9 cellular contexts compared by ENCODE assay signal in genomic region chr22:31211862-31212730, GRCh38. TPM values are rescaled to one million over a fixed set of nuclear protein-coding genes. Genes with fewer than 3 reads are reported as not detected.
DNase-seq lines count a peak whose midpoint lies in the region; ATAC-seq, FAIRE-seq and TF ChIP-seq lines count a peak whose summit lies in the region.
"Had no signal": no experiment of that assay in that cellular context is flagged by ENCODE, and none has a peak within 500 bp of the region (broad histone marks: within the 10 kb centered on the region; RNA-seq: fewer than 3 reads in every experiment).

Gene LIMK2, plus strand, starts transcription at chr22:31212298. Its CDS starts 111 bp downstream, at chr22:31212409.

- intact Hi-C loops in activated CD4-positive, alpha-beta T cell treated with anti-CD3 and anti-CD28 coated beads for 36 hours (cut with DNase I, micrococcal nuclease), result loop anchor here (1.0 to 5.0 kb wide), 16 partner anchors 52 to 543 kb away; partner anchors contain the start of genes SELENOM (in 2 of the 2), DEPDC5 (in 1 of the 2), DRG1 (in 1 of the 2) and PIK3IP1 (in 1 of the 2)

- no peaks in the 10 kb centered on the region for H3K9me3 ChIP-seq in BE2C

- CTCF ChIA-PET in activated CD4-positive, alpha-beta T cell treated with anti-CD3 and anti-CD28 coated beads for 36 hours (lab: Charles Lee), result interaction anchor here (0.6 to 6.1 kb wide), 24 partner anchors 11 to 578 kb away, joined by 3 to 39 read pairs (median 4); partner anchors contain the start of genes PIK3IP1 and SELENOM

- ATAC-seq in HG03442 (IDR thresholded peaks at IDR 0.05; ENCODE audit: unreplicated experiment), result peak; percentile 77
- ATAC-seq in activated CD4-positive, alpha-beta T cell treated with anti-CD3 and anti-CD28 coated beads for 36 hours, result peak; percentile 97

- TF ChIP-seq CTCF in BE2C (IDR thresholded peaks at IDR 0.05; ENCODE audit: low read depth, low read length) (peak; percentile 74), choroid plexus epithelial cell (conservative IDR thresholded peaks at IDR 0.05; ENCODE audit: low read depth, low read length) (peak; percentile 70)

- H3K36me3 Mint-ChIP-seq in activated CD4-positive, alpha-beta T cell treated with anti-CD3 and anti-CD28 coated beads for 36 hours (ENCODE audit: low read depth), result peaks cover 11% of the 10 kb centered on the region

- no peaks in the 10 kb centered on the region for H3K27me3 ChIP-seq in BE2C

- H3K36me3 ChIP-seq in BE2C, result no peaks in the 10 kb centered on the region

- H3K4me3 Mint-ChIP-seq in activated CD4-positive, alpha-beta T cell treated with anti-CD3 and anti-CD28 coated beads for 36 hours, result peak within 1 kb of the TSS; percentile 85

- H3K4me3 ChIP-seq in BE2C (ENCODE audit: low read depth, low read length) (peak within 1 kb of the TSS; percentile 89), choroid plexus epithelial cell (ENCODE audit: low read depth, low read length) (peak within 1 kb of the TSS; percentile 71)

- H3K4me1 ChIP-seq in BE2C, result no peaks in the 10 kb centered on the region

- FAIRE-seq in GM19239 (lab: Jason Lieb, UNC), result peak; percentile 83
- FAIRE-seq: islet of Langerhans had no signal

- POLR2A ChIA-PET in activated CD4-positive, alpha-beta T cell treated with anti-CD3 and anti-CD28 coated beads for 36 hours (lab: Charles Lee), result interaction anchor here (0.6 to 1.5 kb wide), 3 partner anchors 14 to 314 kb away, joined by 3 to 4 read pairs (median 3); partner anchors contain the start of gene PIK3IP1

- DNase-seq in BE2C (peak; percentile 98), GM19239 (ENCODE audit: insufficient read length, low spot score) (peak; percentile 91), NCI-H524 (lab: John Stamatoyannopoulos, UW) (peak; percentile 74 to 90), choroid plexus epithelial cell (ENCODE audit: low read depth) (peak; percentile 82), kidney glomerular epithelial cell (lab: John Stamatoyannopoulos, UW) (peak; percentile 85)
- peak; percentile 99 for DNase-seq in activated CD4-positive, alpha-beta T cell treated with anti-CD3 and anti-CD28 coated beads for 36 hours
- peak; percentile 94 to 98 for DNase-seq in stimulated activated CD4-positive, alpha-beta T cell treated with anti-CD3 and anti-CD28 coated beads, Interleukin-1b, Interleukin-23, amount 100 ng/mL, for 1 hour (ENCODE audit: low read depth in 2 of 2)

- no peaks in the 10 kb centered on the region for H3K9me3 Mint-ChIP-seq in activated CD4-positive, alpha-beta T cell treated with anti-CD3 and anti-CD28 coated beads for 36 hours (ENCODE audit: low read depth)

- H3K27ac Mint-ChIP-seq in activated CD4-positive, alpha-beta T cell treated with anti-CD3 and anti-CD28 coated beads for 36 hours, result peak within 1 kb of the TSS; percentile 92

- peaks cover 45% of the 10 kb centered on the region for H3K4me1 Mint-ChIP-seq in activated CD4-positive, alpha-beta T cell treated with anti-CD3 and anti-CD28 coated beads for 36 hours

- H3K27me3 Mint-ChIP-seq in activated CD4-positive, alpha-beta T cell treated with anti-CD3 and anti-CD28 coated beads for 36 hours, result no peaks in the 10 kb centered on the region

RNA-seq across cellular contexts. Expression of gene LIMK2, which starts in this region (rescaled TPM):
- polyA plus RNA-seq in BE2C (2012; ENCODE audit: insufficient read depth, insufficient read length, low read depth), result 19.9 TPM
- total RNA-seq in activated CD4-positive, alpha-beta T cell treated with anti-CD3 and anti-CD28 coated beads for 36 hours, result 10 to 100 TPM; 31.8 to 34.4 TPM

Comparison
In these comparisons a context has a peak if more than half of its experiments do, and no peak if none do; other contexts are left out.
1. Peak in every context shown above with its lines: DNase-seq, ATAC-seq and H3K4me3 ChIP-seq.